ENCODE assay signal across 1 cellular context in the genomic region with DNA sequence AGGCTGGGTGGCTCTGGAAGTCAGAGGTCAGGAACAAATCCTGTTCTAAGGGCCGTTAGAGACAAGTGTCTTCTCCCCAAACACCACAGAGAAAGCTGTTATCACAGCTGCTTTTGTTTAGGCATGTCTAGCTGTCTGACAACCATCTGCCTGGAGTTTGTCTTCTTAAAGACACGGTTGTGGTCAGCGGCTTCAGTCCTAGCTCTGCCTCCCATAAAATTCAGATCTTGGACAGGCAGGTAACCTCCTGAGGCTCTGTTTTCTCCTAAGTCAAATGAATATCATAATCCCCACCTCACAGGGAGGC.
TF ChIP-seq lines count a peak whose summit lies in the region.

No MANE protein-coding gene starts in this region.

TF ChIP-seq in HepG2, 621 proteins besides CTCF, POLR2A, EP300 and RAD21:
- TF ChIP-seq ZNF781 (CRISPR knock-in tag; IDR thresholded peaks at IDR 0.05; ENCODE audit: borderline replicate concordance, not compliant biosample characterization) (no peak), NR2F6 (IDR thresholded peaks at IDR 0.05) (0 out of 2 replicates have a peak, but pooled peaks have one; percentile 3), NR2F6 (CRISPR knock-in tag; IDR thresholded peaks at IDR 0.05) (no peak)
TF ChIP-seq in HepG2: peak in this region for 1.
